In the genomic region with DNA sequence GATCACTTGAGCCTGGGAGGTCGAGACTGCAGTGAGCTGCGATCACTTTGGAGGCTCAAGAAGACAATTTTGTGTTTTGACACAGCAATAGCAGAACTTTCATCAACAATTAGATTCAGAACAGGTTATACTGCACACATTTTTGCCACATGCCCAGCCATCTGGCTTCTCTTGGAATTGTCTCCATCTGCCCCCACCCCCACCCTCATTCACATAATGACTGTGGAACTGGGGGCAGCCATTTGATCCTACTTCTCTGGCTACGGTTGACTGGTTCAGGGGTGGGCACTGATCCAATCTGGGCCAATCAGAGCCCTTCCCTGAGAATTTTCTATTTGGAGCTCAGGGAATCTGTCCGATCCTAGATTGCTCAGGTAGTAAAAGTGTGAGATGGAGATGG, we compare ENCODE assay signal across 1 cellular context.
TF ChIP-seq lines count a peak whose summit lies in the region.

No MANE protein-coding gene starts in this region.

TF ChIP-seq in SK-N-SH, 30 proteins besides CTCF, POLR2A, EP300 and RAD21:
- TF ChIP-seq RFX5 (IDR thresholded peaks at IDR 0.05; ENCODE audit: low read length) = no peak
- TF ChIP-seq USF2 (IDR thresholded peaks at IDR 0.05; ENCODE audit: borderline replicate concordance, low read depth, low read length) = no peak
- TF ChIP-seq TAF1 (IDR thresholded peaks at IDR 0.05; ENCODE audit: borderline replicate concordance, low read depth, low read length) = no peak
- TF ChIP-seq FOSL2 (IDR thresholded peaks at IDR 0.05; ENCODE audit: borderline replicate concordance, low read depth) = no peak
- no peak for TF ChIP-seq SIN3A (IDR thresholded peaks at IDR 0.05; ENCODE audit: borderline replicate concordance, low read depth, low read length)
- no peak for TF ChIP-seq GATA2 (CRISPR knock-in tag; IDR thresholded peaks at IDR 0.05)
- no peak for TF ChIP-seq NFIC (IDR thresholded peaks at IDR 0.05; ENCODE audit: borderline replicate concordance)
- peak; percentile 62; the same call in 1 of the 2 replicates for TF ChIP-seq TCF12 (IDR thresholded peaks at IDR 0.05)
